ENCODE assay signal across 24 cellular contexts in the genomic region with DNA sequence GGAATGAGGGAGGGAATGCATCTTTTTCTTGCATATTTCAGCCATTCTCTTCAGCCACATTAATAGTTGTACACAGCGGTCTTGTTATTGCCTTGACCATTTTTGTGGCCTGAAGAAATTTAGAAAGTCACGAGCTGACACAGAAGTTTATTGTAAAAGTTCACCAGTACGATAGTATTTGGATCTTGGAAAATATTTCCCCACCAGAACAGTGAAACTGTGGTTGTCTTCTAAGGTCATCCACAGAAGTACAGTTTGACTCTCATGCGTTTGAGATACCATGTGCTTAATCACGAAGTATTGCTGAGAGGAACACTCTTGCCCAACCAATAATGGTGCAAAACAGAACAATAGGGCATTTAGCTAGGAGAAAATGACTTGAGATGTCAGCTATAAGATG.
"Had no signal": no experiment of that assay in that cellular context is flagged by ENCODE, and none has a peak within 500 bp of the region (broad histone marks: within the 10 kb centered on the region; RNA-seq: fewer than 3 reads in every experiment).

No MANE protein-coding gene starts in this region.

- H2AFZ ChIP-seq: hepatocyte had no signal

- H3K27me3 Mint-ChIP-seq: activated naive CD4-positive, alpha-beta T cell treated with anti-CD3 and anti-CD28 coated beads, Interleukin-2, amount 50 U/mL, for 24 hours; T-cell had no signal

- H3K27ac ChIP-seq: breast epithelium, colonic mucosa, foreskin keratinocyte, hepatocyte, sigmoid colon, SJCRH30, upper lobe of left lung, WERI-Rb-1 had no signal

- H3K79me2 ChIP-seq: hepatocyte had no signal

- H3K9me3 ChIP-seq: breast epithelium, colonic mucosa, sigmoid colon, SJCRH30, upper lobe of left lung had no signal

- H3K36me3 ChIP-seq: breast epithelium, colonic mucosa, SJCRH30, upper lobe of left lung, WERI-Rb-1 had no signal

- H3K27me3 ChIP-seq: breast epithelium, colonic mucosa, foreskin keratinocyte, hepatocyte, sigmoid colon, SJCRH30, upper lobe of left lung had no signal

- H3K4me3 ChIP-seq: breast epithelium, colonic mucosa, hepatocyte, sigmoid colon, SJCRH30, smooth muscle cell, upper lobe of left lung had no signal

- FAIRE-seq: islet of Langerhans, TTC549 had no signal

- ATAC-seq: foreskin keratinocyte; left ventricle myocardium superior; natural killer cell; stimulated activated naive CD8-positive, alpha-beta T cell treated with anti-CD3 and anti-CD28 coated beads, Interleukin-15, Interleukin-2, amounts not matched to agents 100 U/mL and 50 U/mL, for 24 hours; T-cell had no signal

- H3K36me3 Mint-ChIP-seq: natural killer cell had no signal

- H3K4me1 ChIP-seq: breast epithelium, colonic mucosa, foreskin keratinocyte, sigmoid colon, SJCRH30, upper lobe of left lung had no signal

- H3K4me2 ChIP-seq: hepatocyte, smooth muscle cell had no signal

- H3K9me3 Mint-ChIP-seq: activated naive CD4-positive, alpha-beta T cell treated with anti-CD3 and anti-CD28 coated beads, Interleukin-2, amount 50 U/mL, for 24 hours; natural killer cell; T-cell had no signal

- H3K4me3 Mint-ChIP-seq: activated naive CD4-positive, alpha-beta T cell treated with anti-CD3 and anti-CD28 coated beads, Interleukin-2, amount 50 U/mL, for 24 hours; natural killer cell; T-cell had no signal

- DNase-seq: activated effector memory CD4-positive, alpha-beta T cell treated with anti-CD3 and anti-CD28 coated beads, Interleukin-2, amount 50 U/mL, for 16 hours; activated T-cell treated with anti-CD3 and anti-CD28 coated beads, Interleukin-2, amount 50 U/mL, for 1 hour; amniotic stem cell; colonic mucosa; foreskin keratinocyte; glutamatergic neuron; left ventricle myocardium superior; mammary epithelial cell; midbrain; natural killer cell; retina; sigmoid colon; SJCRH30; stimulated activated CD4-positive, alpha-beta T cell treated with anti-CD3 and anti-CD28 coated beads, Interleukin-4, amount 100 ng/mL, for 24 hours; stimulated activated naive CD8-positive, alpha-beta T cell treated with anti-CD3 and anti-CD28 coated beads, Interleukin-15, Interleukin-2, amounts not matched to agents 100 U/mL and 50 U/mL, for 24 hours; T-cell; upper lobe of left lung; WERI-Rb-1 had no signal
